ENCODE assay signal across 1 cellular context in genomic region chr17:50372708-50373556, GRCh38.
TF ChIP-seq lines count a peak whose summit lies in the region.

TSS of gene EME1 (plus strand) at chr17:50373229. CDS start at chr17:50375209, 1,980 bp downstream.
TSS of gene MRPL27 (minus strand) at chr17:50373184. CDS start at chr17:50373170, 14 bp downstream.

TF ChIP-seq in HEK293, 187 proteins besides CTCF, POLR2A, EP300 and RAD21 (continued from another document and continues in another):
- TF ChIP-seq AEBP2 (tag by site-specific recombination; IDR thresholded peaks at IDR 0.05; ENCODE audit: borderline replicate concordance) (no peak), ZNF521 (tag by site-specific recombination; IDR thresholded peaks at IDR 0.05) (no peak), ZNF830 (tag by site-specific recombination; IDR thresholded peaks at IDR 0.05; ENCODE audit: low read depth) (no peak), ZBTB10 (tag by site-specific recombination; IDR thresholded peaks at IDR 0.05) (peak; percentile 76; the same call in 1 of the 2 replicates), ZNF23 (tag by site-specific recombination; IDR thresholded peaks at IDR 0.05; ENCODE audit: borderline replicate concordance) (no peak), ELK4 (IDR thresholded peaks at IDR 0.05; ENCODE audit: borderline replicate concordance, low read depth, low read length) (no peak), SP2 (tag by site-specific recombination; IDR thresholded peaks at IDR 0.05) (peak; percentile 92), PBX3 (CRISPR knock-in tag; IDR thresholded peaks at IDR 0.05) (no peak), ZNF239 (tag by site-specific recombination; IDR thresholded peaks at IDR 0.05) (no peak), ZNF658 (tag by site-specific recombination; IDR thresholded peaks at IDR 0.05) (no peak), ZNF133 (tag by site-specific recombination; IDR thresholded peaks at IDR 0.05) (no peak), FEZF1 (tag by site-specific recombination; IDR thresholded peaks at IDR 0.05) (no peak), ZNF664 (tag by site-specific recombination; IDR thresholded peaks at IDR 0.05) (no peak), ZNF37A (tag by site-specific recombination; IDR thresholded peaks at IDR 0.05) (no peak), ZSCAN18 (tag by site-specific recombination; IDR thresholded peaks at IDR 0.05) (peak; percentile 56; the same call in 1 of the 2 replicates), ZNF311 (tag by site-specific recombination; IDR thresholded peaks at IDR 0.05; ENCODE audit: borderline replicate concordance) (no peak), ZFP3 (tag by site-specific recombination; IDR thresholded peaks at IDR 0.05; ENCODE audit: low read depth) (no peak), ZNF529 (tag by site-specific recombination; IDR thresholded peaks at IDR 0.05; ENCODE audit: insufficient replicate concordance) (no peak), ZNF394 (tag by site-specific recombination; IDR thresholded peaks at IDR 0.05; ENCODE audit: borderline replicate concordance) (peak; percentile 78; the same call in 1 of the 2 replicates), ZNF211 (tag by site-specific recombination; IDR thresholded peaks at IDR 0.05; ENCODE audit: low read depth) (no peak), ZNF280C (tag by site-specific recombination; IDR thresholded peaks at IDR 0.05) (no peak), ZNF510 (tag by site-specific recombination; IDR thresholded peaks at IDR 0.05; ENCODE audit: insufficient replicate concordance) (no peak), OSR2 (tag by site-specific recombination; IDR thresholded peaks at IDR 0.05) (peak; percentile 18; the same call in 1 of the 2 replicates), ZNF501 (tag by site-specific recombination; IDR thresholded peaks at IDR 0.05) (peak; percentile 96), ZNF518A (tag by site-specific recombination; conservative IDR thresholded peaks at IDR 0.05; ENCODE audit: low read depth) (peak; percentile 100), TCF7L2 (IDR thresholded peaks at IDR 0.05; ENCODE audit: borderline replicate concordance, low read depth, low read length) (no peak), KLF1 (tag by site-specific recombination; IDR thresholded peaks at IDR 0.05) (peak; percentile 78), ZNF473 (tag by site-specific recombination; IDR thresholded peaks at IDR 0.05) (no peak), ZNF514 (tag by site-specific recombination; IDR thresholded peaks at IDR 0.05) (no peak), ZNF580 (tag by site-specific recombination; IDR thresholded peaks at IDR 0.05) (peak; percentile 99), OVOL3 (tag by site-specific recombination; IDR thresholded peaks at IDR 0.05) (0 out of 2 replicates have a peak, but pooled peaks have one; percentile 72), ZNF335 (tag by site-specific recombination; conservative IDR thresholded peaks at IDR 0.05) (peak; percentile 99), ZNF202 (tag by site-specific recombination; IDR thresholded peaks at IDR 0.05; ENCODE audit: borderline replicate concordance) (no peak), ZBTB20 (tag by site-specific recombination; IDR thresholded peaks at IDR 0.05) (peak; percentile 52; the same call in 1 of the 2 replicates), SCRT1 (tag by site-specific recombination; IDR thresholded peaks at IDR 0.05; ENCODE audit: borderline replicate concordance) (no peak), ZNF488 (tag by site-specific recombination; IDR thresholded peaks at IDR 0.05) (no peak), ZNF837 (tag by site-specific recombination; IDR thresholded peaks at IDR 0.05) (no peak), EGR2 (tag by site-specific recombination; IDR thresholded peaks at IDR 0.05; ENCODE audit: low read depth) (no peak), ZBTB49 (tag by site-specific recombination; IDR thresholded peaks at IDR 0.05; ENCODE audit: low read depth) (no peak), ZSCAN23 (tag by site-specific recombination; IDR thresholded peaks at IDR 0.05) (no peak; the same call in 1 of the 2 replicates), ZNF558 (tag by site-specific recombination; IDR thresholded peaks at IDR 0.05) (no peak; the same call in 1 of the 2 replicates), ZBTB8A (tag by site-specific recombination; IDR thresholded peaks at IDR 0.05) (peak; percentile 50; the same call in 1 of the 2 replicates), ZNF221 (tag by site-specific recombination; IDR thresholded peaks at IDR 0.05; ENCODE audit: borderline replicate concordance) (no peak), ZNF132 (tag by site-specific recombination; IDR thresholded peaks at IDR 0.05; ENCODE audit: borderline replicate concordance) (no peak)
